ENCODE assay signal across 8 cellular contexts in genomic region chr17:40325156-40326013, GRCh38. TPM values are rescaled to one million over a fixed set of nuclear protein-coding genes. Genes with fewer than 3 reads are reported as not detected.
DNase-seq lines count a peak whose midpoint lies in the region; ATAC-seq and TF ChIP-seq lines count a peak whose summit lies in the region.

No MANE protein-coding gene starts in this region.

- H3K36me3 ChIP-seq in skeletal muscle tissue (ENCODE audit: control insufficient read depth in 3 of 3, insufficient read depth in 3 of 3, low read length in 3 of 3) = no peaks in the 10 kb centered on the region

- H3K9me3 ChIP-seq in skeletal muscle tissue (ENCODE audit: control insufficient read depth in 3 of 3, low read length in 3 of 3) = no peaks in the 10 kb centered on the region

- peaks cover 80% of the 10 kb centered on the region for H3K36me3 Mint-ChIP-seq in effector memory CD8-positive, alpha-beta T cell (ENCODE audit: insufficient read depth)

- POLR2A ChIA-PET in RWPE1 (lab: Yijun Ruan, JAX; ENCODE audit: low non-redundant PET) = no interaction called here

- peak overlapping the region; percentile 99 for H3K27ac ChIP-seq in RWPE1
- peak overlapping the region; percentile 99 for H3K27ac ChIP-seq in skeletal muscle tissue (ENCODE audit: low read depth, low read length)

- no peaks in the 10 kb centered on the region for H3K27me3 Mint-ChIP-seq in effector memory CD8-positive, alpha-beta T cell

- H3K4me1 Mint-ChIP-seq in effector memory CD8-positive, alpha-beta T cell (ENCODE audit: low read depth in 2 of 2) = peaks cover 76 to 84% of the 10 kb centered on the region in 2 donors

- ATAC-seq in effector memory CD8-positive, alpha-beta T cell (replicated peaks) = no peak

- peak overlapping the region; percentile 98 to 99 for H3K27ac Mint-ChIP-seq in effector memory CD8-positive, alpha-beta T cell

- H3K4me3 Mint-ChIP-seq in effector memory CD8-positive, alpha-beta T cell = peak overlapping the region; percentile 84 to 86

- TF ChIP-seq CTCF in GM12875 (IDR thresholded peaks at IDR 0.05; ENCODE audit: borderline replicate concordance, insufficient read depth, low read depth, low read length) (no peak), RWPE1 (conservative IDR thresholded peaks at IDR 0.05; ENCODE audit: low read depth) (no peak)

- H3K9me3 Mint-ChIP-seq in effector memory CD8-positive, alpha-beta T cell = no peaks in the 10 kb centered on the region

- peak overlapping the region; percentile 35 for H3K4me3 ChIP-seq in GM12875 (ENCODE audit: low read depth, low read length)
- H3K4me3 ChIP-seq in skeletal muscle tissue (ENCODE audit: low read length in 3 of 3) = peak overlapping the region in 1 of 3 donors; percentile 28

- peaks cover 93 to 99% (median 94%) of the 10 kb centered on the region in 3 donors for H3K4me1 ChIP-seq in skeletal muscle tissue (ENCODE audit: control insufficient read depth in 3 of 3, insufficient read depth in 3 of 3, low read length in 3 of 3)

- CTCF ChIA-PET in RWPE1 (lab: Yijun Ruan, JAX) = interaction anchor here (1.0 to 1.1 kb wide), 3 partner anchors 8 to 40 kb away, joined by 3 to 6 read pairs (median 4); partner anchors contain the start of gene GJD3

- H3K9ac ChIP-seq in skeletal muscle tissue (ENCODE audit: low read depth in 1 of 3, low read length in 3 of 3) = peak overlapping the region; percentile 7 to 66 (median 40)

- DNase-seq in RWPE1 (ENCODE audit: low spot score) (no peak), NCI-H1694 (lab: John Stamatoyannopoulos, UW) (no peak), SKM-1 treated with dmso at 0.1 percent for 144 hours (lab: John Stamatoyannopoulos, UW; ENCODE audit: unreplicated experiment) (no peak), DMS114 treated with DMSO at 0.1 percent for 48 hours (lab: John Stamatoyannopoulos, UW; ENCODE audit: unreplicated experiment) (no peak), H4 (ENCODE audit: low spot score) (no peak)
- DNase-seq in effector memory CD8-positive, alpha-beta T cell = peak in 1 of 3 experiments; percentile 39

- no peaks in the 10 kb centered on the region for H3K27me3 ChIP-seq in skeletal muscle tissue (ENCODE audit: control insufficient read depth in 3 of 3, insufficient read depth in 3 of 3, low read length in 3 of 3)

RNA-seq across cellular contexts. Expression of gene RARA, which starts 16.4 kb away (rescaled TPM):
- 17.2 TPM for total RNA-seq in skeletal muscle tissue
- 17.7 and 19.7 TPM in 2 replicates for total RNA-seq in H4 (2014; rRNA removed; shearing (Covaris generic))

RNA-seq across cellular contexts. Expression of gene CDC6, which starts 37.7 kb away (rescaled TPM):
- total RNA-seq in skeletal muscle tissue = 4.2 TPM
- total RNA-seq in H4 (2014; rRNA removed; shearing (Covaris generic)) = 48.0 and 62.5 TPM in 2 replicates

RNA-seq across cellular contexts. Expression of gene GJD3, which starts 39.2 kb away (rescaled TPM):
- 0.52 TPM for total RNA-seq in skeletal muscle tissue
- not detected in 2 replicates for total RNA-seq in H4 (2014; rRNA removed; shearing (Covaris generic))
